Comparison of ENCODE assay signal across 2 cellular contexts in the genomic region with DNA sequence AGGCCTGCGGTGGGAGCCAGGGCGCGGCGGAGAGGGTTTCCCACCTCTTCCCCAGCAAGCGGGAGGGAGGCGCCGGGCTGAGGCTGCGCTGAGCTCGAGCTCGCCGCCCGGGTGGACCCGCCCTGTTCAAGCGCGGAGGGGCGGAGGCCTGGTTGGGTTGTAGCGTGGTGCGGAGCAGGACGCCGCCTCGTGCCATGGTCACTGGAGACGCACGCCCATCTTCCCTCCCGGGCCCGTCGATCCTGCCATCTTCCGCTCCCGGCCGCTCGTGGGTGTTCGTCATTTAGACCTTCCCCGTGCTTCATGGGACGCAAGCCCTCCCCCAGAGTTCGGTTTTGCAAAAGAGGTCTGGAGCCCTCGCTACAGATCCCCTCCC.
TF ChIP-seq lines count a peak whose summit lies in the region.

No MANE protein-coding gene starts in this region.

TF ChIP-seq in K562, 482 proteins besides CTCF, POLR2A, EP300 and RAD21 (continues in another document):
- TF ChIP-seq, protein P1, sequence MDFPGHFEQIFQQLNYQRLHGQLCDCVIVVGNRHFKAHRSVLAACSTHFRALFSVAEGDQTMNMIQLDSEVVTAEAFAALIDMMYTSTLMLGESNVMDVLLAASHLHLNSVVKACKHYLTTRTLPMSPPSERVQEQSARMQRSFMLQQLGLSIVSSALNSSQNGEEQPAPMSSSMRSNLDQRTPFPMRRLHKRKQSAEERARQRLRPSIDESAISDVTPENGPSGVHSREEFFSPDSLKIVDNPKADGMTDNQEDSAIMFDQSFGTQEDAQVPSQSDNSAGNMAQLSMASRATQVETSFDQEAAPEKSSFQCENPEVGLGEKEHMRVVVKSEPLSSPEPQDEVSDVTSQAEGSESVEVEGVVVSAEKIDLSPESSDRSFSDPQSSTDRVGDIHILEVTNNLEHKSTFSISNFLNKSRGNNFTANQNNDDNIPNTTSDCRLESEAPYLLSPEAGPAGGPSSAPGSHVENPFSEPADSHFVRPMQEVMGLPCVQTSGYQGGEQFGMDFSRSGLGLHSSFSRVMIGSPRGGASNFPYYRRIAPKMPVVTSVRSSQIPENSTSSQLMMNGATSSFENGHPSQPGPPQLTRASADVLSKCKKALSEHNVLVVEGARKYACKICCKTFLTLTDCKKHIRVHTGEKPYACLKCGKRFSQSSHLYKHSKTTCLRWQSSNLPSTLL (IDR thresholded peaks at IDR 0.05) = no peak
- TF ChIP-seq STAT5B (CRISPR knock-in tag; IDR thresholded peaks at IDR 0.05) (no peak), PCBP2 (IDR thresholded peaks at IDR 0.05; ENCODE audit: low read depth, low read length, poor library complexity, severe bottlenecking) (no peak), SMC3 (conservative IDR thresholded peaks at IDR 0.05; ENCODE audit: insufficient read depth, low read depth, low read length) (no peak), CREM (IDR thresholded peaks at IDR 0.05; ENCODE audit: low read depth) (no peak), MTA1 (IDR thresholded peaks at IDR 0.05; ENCODE audit: borderline replicate concordance) (no peak)
- TF ChIP-seq, protein P2, sequence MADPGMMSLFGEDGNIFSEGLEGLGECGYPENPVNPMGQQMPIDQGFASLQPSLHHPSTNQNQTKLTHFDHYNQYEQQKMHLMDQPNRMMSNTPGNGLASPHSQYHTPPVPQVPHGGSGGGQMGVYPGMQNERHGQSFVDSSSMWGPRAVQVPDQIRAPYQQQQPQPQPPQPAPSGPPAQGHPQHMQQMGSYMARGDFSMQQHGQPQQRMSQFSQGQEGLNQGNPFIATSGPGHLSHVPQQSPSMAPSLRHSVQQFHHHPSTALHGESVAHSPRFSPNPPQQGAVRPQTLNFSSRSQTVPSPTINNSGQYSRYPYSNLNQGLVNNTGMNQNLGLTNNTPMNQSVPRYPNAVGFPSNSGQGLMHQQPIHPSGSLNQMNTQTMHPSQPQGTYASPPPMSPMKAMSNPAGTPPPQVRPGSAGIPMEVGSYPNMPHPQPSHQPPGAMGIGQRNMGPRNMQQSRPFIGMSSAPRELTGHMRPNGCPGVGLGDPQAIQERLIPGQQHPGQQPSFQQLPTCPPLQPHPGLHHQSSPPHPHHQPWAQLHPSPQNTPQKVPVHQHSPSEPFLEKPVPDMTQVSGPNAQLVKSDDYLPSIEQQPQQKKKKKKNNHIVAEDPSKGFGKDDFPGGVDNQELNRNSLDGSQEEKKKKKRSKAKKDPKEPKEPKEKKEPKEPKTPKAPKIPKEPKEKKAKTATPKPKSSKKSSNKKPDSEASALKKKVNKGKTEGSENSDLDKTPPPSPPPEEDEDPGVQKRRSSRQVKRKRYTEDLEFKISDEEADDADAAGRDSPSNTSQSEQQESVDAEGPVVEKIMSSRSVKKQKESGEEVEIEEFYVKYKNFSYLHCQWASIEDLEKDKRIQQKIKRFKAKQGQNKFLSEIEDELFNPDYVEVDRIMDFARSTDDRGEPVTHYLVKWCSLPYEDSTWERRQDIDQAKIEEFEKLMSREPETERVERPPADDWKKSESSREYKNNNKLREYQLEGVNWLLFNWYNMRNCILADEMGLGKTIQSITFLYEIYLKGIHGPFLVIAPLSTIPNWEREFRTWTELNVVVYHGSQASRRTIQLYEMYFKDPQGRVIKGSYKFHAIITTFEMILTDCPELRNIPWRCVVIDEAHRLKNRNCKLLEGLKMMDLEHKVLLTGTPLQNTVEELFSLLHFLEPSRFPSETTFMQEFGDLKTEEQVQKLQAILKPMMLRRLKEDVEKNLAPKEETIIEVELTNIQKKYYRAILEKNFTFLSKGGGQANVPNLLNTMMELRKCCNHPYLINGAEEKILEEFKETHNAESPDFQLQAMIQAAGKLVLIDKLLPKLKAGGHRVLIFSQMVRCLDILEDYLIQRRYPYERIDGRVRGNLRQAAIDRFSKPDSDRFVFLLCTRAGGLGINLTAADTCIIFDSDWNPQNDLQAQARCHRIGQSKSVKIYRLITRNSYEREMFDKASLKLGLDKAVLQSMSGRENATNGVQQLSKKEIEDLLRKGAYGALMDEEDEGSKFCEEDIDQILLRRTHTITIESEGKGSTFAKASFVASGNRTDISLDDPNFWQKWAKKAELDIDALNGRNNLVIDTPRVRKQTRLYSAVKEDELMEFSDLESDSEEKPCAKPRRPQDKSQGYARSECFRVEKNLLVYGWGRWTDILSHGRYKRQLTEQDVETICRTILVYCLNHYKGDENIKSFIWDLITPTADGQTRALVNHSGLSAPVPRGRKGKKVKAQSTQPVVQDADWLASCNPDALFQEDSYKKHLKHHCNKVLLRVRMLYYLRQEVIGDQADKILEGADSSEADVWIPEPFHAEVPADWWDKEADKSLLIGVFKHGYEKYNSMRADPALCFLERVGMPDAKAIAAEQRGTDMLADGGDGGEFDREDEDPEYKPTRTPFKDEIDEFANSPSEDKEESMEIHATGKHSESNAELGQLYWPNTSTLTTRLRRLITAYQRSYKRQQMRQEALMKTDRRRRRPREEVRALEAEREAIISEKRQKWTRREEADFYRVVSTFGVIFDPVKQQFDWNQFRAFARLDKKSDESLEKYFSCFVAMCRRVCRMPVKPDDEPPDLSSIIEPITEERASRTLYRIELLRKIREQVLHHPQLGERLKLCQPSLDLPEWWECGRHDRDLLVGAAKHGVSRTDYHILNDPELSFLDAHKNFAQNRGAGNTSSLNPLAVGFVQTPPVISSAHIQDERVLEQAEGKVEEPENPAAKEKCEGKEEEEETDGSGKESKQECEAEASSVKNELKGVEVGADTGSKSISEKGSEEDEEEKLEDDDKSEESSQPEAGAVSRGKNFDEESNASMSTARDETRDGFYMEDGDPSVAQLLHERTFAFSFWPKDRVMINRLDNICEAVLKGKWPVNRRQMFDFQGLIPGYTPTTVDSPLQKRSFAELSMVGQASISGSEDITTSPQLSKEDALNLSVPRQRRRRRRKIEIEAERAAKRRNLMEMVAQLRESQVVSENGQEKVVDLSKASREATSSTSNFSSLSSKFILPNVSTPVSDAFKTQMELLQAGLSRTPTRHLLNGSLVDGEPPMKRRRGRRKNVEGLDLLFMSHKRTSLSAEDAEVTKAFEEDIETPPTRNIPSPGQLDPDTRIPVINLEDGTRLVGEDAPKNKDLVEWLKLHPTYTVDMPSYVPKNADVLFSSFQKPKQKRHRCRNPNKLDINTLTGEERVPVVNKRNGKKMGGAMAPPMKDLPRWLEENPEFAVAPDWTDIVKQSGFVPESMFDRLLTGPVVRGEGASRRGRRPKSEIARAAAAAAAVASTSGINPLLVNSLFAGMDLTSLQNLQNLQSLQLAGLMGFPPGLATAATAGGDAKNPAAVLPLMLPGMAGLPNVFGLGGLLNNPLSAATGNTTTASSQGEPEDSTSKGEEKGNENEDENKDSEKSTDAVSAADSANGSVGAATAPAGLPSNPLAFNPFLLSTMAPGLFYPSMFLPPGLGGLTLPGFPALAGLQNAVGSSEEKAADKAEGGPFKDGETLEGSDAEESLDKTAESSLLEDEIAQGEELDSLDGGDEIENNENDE (IDR thresholded peaks at IDR 0.05; ENCODE audit: low read depth, low read length) = no peak
- TF ChIP-seq, protein P3, sequence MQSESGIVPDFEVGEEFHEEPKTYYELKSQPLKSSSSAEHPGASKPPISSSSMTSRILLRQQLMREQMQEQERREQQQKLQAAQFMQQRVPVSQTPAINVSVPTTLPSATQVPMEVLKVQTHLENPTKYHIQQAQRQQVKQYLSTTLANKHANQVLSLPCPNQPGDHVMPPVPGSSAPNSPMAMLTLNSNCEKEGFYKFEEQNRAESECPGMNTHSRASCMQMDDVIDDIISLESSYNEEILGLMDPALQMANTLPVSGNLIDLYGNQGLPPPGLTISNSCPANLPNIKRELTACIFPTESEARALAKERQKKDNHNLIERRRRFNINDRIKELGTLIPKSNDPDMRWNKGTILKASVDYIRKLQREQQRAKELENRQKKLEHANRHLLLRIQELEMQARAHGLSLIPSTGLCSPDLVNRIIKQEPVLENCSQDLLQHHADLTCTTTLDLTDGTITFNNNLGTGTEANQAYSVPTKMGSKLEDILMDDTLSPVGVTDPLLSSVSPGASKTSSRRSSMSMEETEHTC (IDR thresholded peaks at IDR 0.05) = no peak

TF ChIP-seq in HepG2, 621 proteins besides CTCF, POLR2A, EP300 and RAD21:
- TF ChIP-seq, protein P4, sequence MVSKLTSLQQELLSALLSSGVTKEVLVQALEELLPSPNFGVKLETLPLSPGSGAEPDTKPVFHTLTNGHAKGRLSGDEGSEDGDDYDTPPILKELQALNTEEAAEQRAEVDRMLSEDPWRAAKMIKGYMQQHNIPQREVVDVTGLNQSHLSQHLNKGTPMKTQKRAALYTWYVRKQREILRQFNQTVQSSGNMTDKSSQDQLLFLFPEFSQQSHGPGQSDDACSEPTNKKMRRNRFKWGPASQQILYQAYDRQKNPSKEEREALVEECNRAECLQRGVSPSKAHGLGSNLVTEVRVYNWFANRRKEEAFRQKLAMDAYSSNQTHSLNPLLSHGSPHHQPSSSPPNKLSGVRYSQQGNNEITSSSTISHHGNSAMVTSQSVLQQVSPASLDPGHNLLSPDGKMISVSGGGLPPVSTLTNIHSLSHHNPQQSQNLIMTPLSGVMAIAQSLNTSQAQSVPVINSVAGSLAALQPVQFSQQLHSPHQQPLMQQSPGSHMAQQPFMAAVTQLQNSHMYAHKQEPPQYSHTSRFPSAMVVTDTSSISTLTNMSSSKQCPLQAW (CRISPR knock-in tag; IDR thresholded peaks at IDR 0.05) = no peak
- TF ChIP-seq ZNF776 (CRISPR knock-in tag; IDR thresholded peaks at IDR 0.05) = no peak
TF ChIP-seq in HepG2: peak in this region for 0.
